ENCODE assay signal across 21 cellular contexts in genomic region chr4:142463195-142463594, GRCh38.
A peak's percentile ranks its signal among the peaks of the same experiment; 100 is the strongest.
DNase-seq lines count a peak whose midpoint lies in the region; ATAC-seq and TF ChIP-seq lines count a peak whose summit lies in the region.
"Had no signal": no experiment of that assay in that cellular context is flagged by ENCODE, and none has a peak within 500 bp of the region (broad histone marks: within the 10 kb centered on the region; RNA-seq: fewer than 3 reads in every experiment).

No MANE protein-coding gene starts in this region.

- peaks cover 88% of the 10 kb centered on the region for H3K4me1 Mint-ChIP-seq in nephron progenitor cell
- H3K4me1 Mint-ChIP-seq: CD14-positive monocyte, H9 had no signal

- peak overlapping the region; percentile 96 for H3K27ac Mint-ChIP-seq in nephron progenitor cell
- H3K27ac Mint-ChIP-seq: CD14-positive monocyte, H9, HFFc6 had no signal

- no peaks in the 10 kb centered on the region for H3K27me3 Mint-ChIP-seq in nephron progenitor cell (ENCODE audit: low read depth, poor library complexity)

- H3K36me3 Mint-ChIP-seq in nephron progenitor cell (ENCODE audit: low read depth): peaks cover 7% of the 10 kb centered on the region
- H3K36me3 Mint-ChIP-seq: CD14-positive monocyte had no signal

- no peak overlapping the region for H3K4me3 Mint-ChIP-seq in nephron progenitor cell
- H3K4me3 Mint-ChIP-seq: CD14-positive monocyte, H9, HFFc6 had no signal

- no peak for ATAC-seq in GM19351 (IDR thresholded peaks at IDR 0.05; ENCODE audit: unreplicated experiment)
- no peak for ATAC-seq in GM19397 (IDR thresholded peaks at IDR 0.05; ENCODE audit: unreplicated experiment)
- ATAC-seq: Panc1 had no signal

- H3K9me3 Mint-ChIP-seq in nephron progenitor cell: peaks cover 8% of the 10 kb centered on the region
- H3K9me3 Mint-ChIP-seq: H9, HFFc6 had no signal

- DNase-seq in A172 (ENCODE audit: low spot score) (peak; percentile 78), NCI-H446 treated with DMSO at 0.1 percent for 48 hours (lab: John Stamatoyannopoulos, UW) (peak; percentile 50), fibroblast of the aortic adventitia (ENCODE audit: low read depth) (peak; percentile 42), nephron progenitor cell (no peak), midbrain (lab: John Stamatoyannopoulos, UW) (no peak), foreskin melanocyte (no peak)
- DNase-seq: DMS53; EL; GM23248; H9; HFFc6; Karpas-422; NCI-H1694 treated with DMSO at 0.1 percent for 48 hours; NCI-H2081 treated with DMSO at 0.1 percent for 48 hours; NCI-H510A treated with DMSO at 0.1 percent for 48 hours; NCI-H774; NK-92 treated with Interleukin-12 subunit alpha and Interleukin-12 subunit beta, amount 100 ng/mL, for 24 hours had no signal

- TF ChIP-seq CTCF in fibroblast of the aortic adventitia (IDR thresholded peaks at IDR 0.05; ENCODE audit: insufficient read depth, low read length) (no peak), nephron progenitor cell (IDR thresholded peaks at IDR 0.05) (no peak)

- no peak overlapping the region for H3K4me3 ChIP-seq in fibroblast of the aortic adventitia (ENCODE audit: low read depth, low read length)
- H3K4me3 ChIP-seq: GM23248 had no signal

Comparison
In these comparisons a context has a peak if more than half of its experiments do, and no peak if none do; other contexts are left out.
1. DNase-seq: peak in A172 (single experiment), NCI-H446 treated with DMSO at 0.1 percent for 48 hours (single experiment) and fibroblast of the aortic adventitia (single experiment); none in nephron progenitor cell (single experiment), midbrain (single experiment) and foreskin melanocyte (single experiment).